17 cellular contexts compared by ENCODE assay signal in the genomic region with DNA sequence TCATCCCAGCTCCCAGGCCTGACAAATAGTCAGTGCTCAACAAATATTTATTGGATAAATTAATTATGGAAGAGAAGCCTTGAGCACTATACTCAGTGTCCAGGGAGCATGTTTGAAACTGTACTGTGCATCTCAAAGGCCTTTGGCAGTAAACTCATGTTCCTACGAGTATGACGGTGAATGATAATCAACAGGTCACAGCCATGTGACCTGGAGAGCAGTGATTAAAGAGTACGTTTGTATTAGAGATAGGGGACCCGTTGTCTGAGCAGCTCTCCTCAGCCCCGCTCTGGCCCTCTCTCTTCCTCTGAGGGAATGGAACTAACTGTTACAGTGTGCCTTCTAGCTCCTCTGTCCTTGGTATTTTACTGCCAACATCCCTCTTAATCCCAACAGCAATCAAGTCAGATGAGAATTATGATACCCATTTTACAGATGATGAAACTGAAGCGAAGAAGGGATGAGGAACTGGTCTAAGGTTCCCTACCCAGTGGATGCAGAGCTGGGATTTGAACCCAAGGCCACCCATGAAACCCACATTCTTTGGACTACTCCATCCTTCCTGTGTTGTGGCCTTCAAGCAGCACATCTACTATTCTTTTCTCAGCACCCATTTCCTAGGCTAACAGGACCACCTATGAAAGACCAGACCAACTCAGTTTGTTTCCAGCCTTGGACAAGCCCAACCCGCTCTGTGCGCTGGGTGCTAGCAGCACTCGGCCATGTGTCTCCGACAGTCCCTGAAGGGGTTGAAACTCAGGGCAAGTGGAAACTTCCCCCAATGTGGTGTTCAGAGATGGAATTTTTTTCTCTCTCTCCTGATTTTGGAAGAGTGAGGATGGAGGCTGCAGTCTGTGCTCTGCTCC. TPM values are rescaled to one million over a fixed set of nuclear protein-coding genes. Genes with fewer than 3 reads are reported as not detected.
DNase-seq lines count a peak whose midpoint lies in the region; ATAC-seq, FAIRE-seq and TF ChIP-seq lines count a peak whose summit lies in the region.
"Had no signal": no experiment of that assay in that cellular context is flagged by ENCODE, and none has a peak within 500 bp of the region (broad histone marks: within the 10 kb centered on the region; RNA-seq: fewer than 3 reads in every experiment).

No MANE protein-coding gene starts in this region.

- no peak for ATAC-seq in PC-3

- TF ChIP-seq CTCF in PC-3 (conservative IDR thresholded peaks at IDR 0.05; ENCODE audit: low read depth, low read length) (no peak), endothelial cell of umbilical vein (IDR thresholded peaks at IDR 0.05; ENCODE audit: extremely low read depth in 1 of 2, insufficient read depth in 1 of 2, low read depth in 1 of 2, low read length in 2 of 2) (no peak), nephron (IDR thresholded peaks at IDR 0.05; ENCODE audit: unreplicated experiment in 3 of 3) (no peak), vagina (IDR thresholded peaks at IDR 0.05) (no peak)

- H3K27ac Mint-ChIP-seq in nephron: peak overlapping the region; percentile 67 to 85 (median 84)
- H3K27ac Mint-ChIP-seq: B cell had no signal

- H2AFZ ChIP-seq in PC-3 (ENCODE audit: low read length) (no peak overlapping the region), endothelial cell of umbilical vein (ENCODE audit: low read depth, low read length) (no peak overlapping the region)

- no peaks in the 10 kb centered on the region for H3K36me3 Mint-ChIP-seq in nephron (ENCODE audit: low read depth)
- H3K36me3 Mint-ChIP-seq: IgD-negative memory B cell had no signal

- H3K36me3 ChIP-seq in PC-3 (ENCODE audit: low read depth, low read length): no peaks in the 10 kb centered on the region
- H3K36me3 ChIP-seq in endothelial cell of umbilical vein (ENCODE audit: control insufficient read depth in 2 of 2, extremely low read depth in 1 of 2, insufficient read depth in 2 of 2, low read length in 2 of 2): no peaks in the 10 kb centered on the region
- no peaks in the 10 kb centered on the region for H3K36me3 ChIP-seq in effector memory CD4-positive, alpha-beta T cell (ENCODE audit: control insufficient read depth, insufficient read depth, low read length)
- no peaks in the 10 kb centered on the region for H3K36me3 ChIP-seq in vagina
- H3K36me3 ChIP-seq: HAP-1 had no signal

- no peaks in the 10 kb centered on the region for H4K20me1 ChIP-seq in PC-3 (ENCODE audit: low read length)
- H4K20me1 ChIP-seq in endothelial cell of umbilical vein (replicated peaks; ENCODE audit: control insufficient read depth, extremely low read depth, insufficient read depth, low read length): no peaks in the 10 kb centered on the region

- peak overlapping the region; percentile 23; the same call in 1 of the 2 replicates for H3K27ac ChIP-seq in PC-3 (ENCODE audit: low read length)
- H3K27ac ChIP-seq in endothelial cell of umbilical vein (ENCODE audit: insufficient read depth, low read depth, low read length): peak overlapping the region; percentile 48
- no peak overlapping the region for H3K27ac ChIP-seq in effector memory CD4-positive, alpha-beta T cell (ENCODE audit: insufficient read depth, low read length, poor library complexity, severe bottlenecking)
- no peak overlapping the region for H3K27ac ChIP-seq in vagina

- peaks cover 3% of the 10 kb centered on the region for H3K27me3 Mint-ChIP-seq in nephron (ENCODE audit: low read depth)

- H3K4me3 Mint-ChIP-seq in nephron: no peak overlapping the region
- H3K4me3 Mint-ChIP-seq: B cell, IgD-negative memory B cell had no signal

- H3K4me3 ChIP-seq in PC-3 (ENCODE audit: low read length): no peak overlapping the region
- H3K4me3 ChIP-seq in endothelial cell of umbilical vein (replicated peaks in 1 of 3; ENCODE audit: insufficient read depth in 1 of 3, low read depth in 1 of 3, low read length in 3 of 3): no peak overlapping the region
- H3K4me3 ChIP-seq in effector memory CD4-positive, alpha-beta T cell (ENCODE audit: insufficient read depth, low read depth, low read length, poor library complexity, severe bottlenecking): no peak overlapping the region
- H3K4me3 ChIP-seq in vagina: no peak overlapping the region
- H3K4me3 ChIP-seq: HAP-1 had no signal

- H3K4me2 ChIP-seq in PC-3 (ENCODE audit: low read length): no peak overlapping the region
- H3K4me2 ChIP-seq in endothelial cell of umbilical vein (ENCODE audit: insufficient read depth, low read length): no peak overlapping the region

- H3K4me1 Mint-ChIP-seq in nephron: peaks cover 36% of the 10 kb centered on the region
- H3K4me1 Mint-ChIP-seq: IgD-negative memory B cell had no signal

- no peaks in the 10 kb centered on the region for H3K79me2 ChIP-seq in PC-3 (ENCODE audit: low read length)
- H3K79me2 ChIP-seq in endothelial cell of umbilical vein (ENCODE audit: control insufficient read depth, insufficient read depth, low read length): no peaks in the 10 kb centered on the region

- H3K4me1 ChIP-seq in PC-3 (ENCODE audit: insufficient read depth, low read length) (peaks cover 17% of the 10 kb centered on the region), endothelial cell of umbilical vein (ENCODE audit: control insufficient read depth, extremely low read depth, insufficient read depth, low read length) (peaks cover 47% of the 10 kb centered on the region), vagina (peaks cover 5% of the 10 kb centered on the region)
- H3K4me1 ChIP-seq in effector memory CD4-positive, alpha-beta T cell (ENCODE audit: control insufficient read depth, insufficient read depth, low read length, poor library complexity, severe bottlenecking): no peaks in the 10 kb centered on the region

- BruUV-seq in PC-3 (replicated peaks; lab: Mats Ljungman, UMichigan) (no TSS peak), endothelial cell of umbilical vein (replicated peaks; lab: Mats Ljungman, UMichigan) (no TSS peak)

- dilution Hi-C loops in endothelial cell of umbilical vein (cut with MboI; ENCODE audit: extremely low pct_ligation_motif_present, low sequenced_read_pairs): no loop called here

- H3K9me3 ChIP-seq in PC-3 (ENCODE audit: low read length) (no peaks in the 10 kb centered on the region), endothelial cell of umbilical vein (replicated peaks; ENCODE audit: control insufficient read depth, insufficient read depth, low read length) (no peaks in the 10 kb centered on the region), vagina (no peaks in the 10 kb centered on the region)
- no peaks in the 10 kb centered on the region for H3K9me3 ChIP-seq in effector memory CD4-positive, alpha-beta T cell (ENCODE audit: control insufficient read depth, low read length)
- H3K9me3 ChIP-seq: HAP-1 had no signal

- H3K9ac ChIP-seq in PC-3 (ENCODE audit: low read length): no peak overlapping the region
- peak overlapping the region; percentile 47 for H3K9ac ChIP-seq in endothelial cell of umbilical vein (replicated peaks; ENCODE audit: extremely low read depth, insufficient read depth, low read length)

- H3F3A ChIP-seq in PC-3 (ENCODE audit: low read length, unreplicated experiment): no peaks in the 10 kb centered on the region

- H3K9me2 ChIP-seq in PC-3 (replicated peaks; ENCODE audit: low read length): no peaks in the 10 kb centered on the region

- no peak for TF ChIP-seq POLR2A in endothelial cell of umbilical vein (IDR thresholded peaks at IDR 0.05; ENCODE audit: low read depth, low read length)
- TF ChIP-seq POLR2A in vagina (IDR thresholded peaks at IDR 0.05): no peak

- H3K27me3 ChIP-seq in PC-3 (ENCODE audit: low read length) (no peaks in the 10 kb centered on the region), endothelial cell of umbilical vein (ENCODE audit: control insufficient read depth in 2 of 2, insufficient read depth in 2 of 2, low read length in 2 of 2) (no peaks in the 10 kb centered on the region), vagina (no peaks in the 10 kb centered on the region)
- H3K27me3 ChIP-seq in effector memory CD4-positive, alpha-beta T cell (replicated peaks; ENCODE audit: control insufficient read depth, insufficient read depth, low read length, poor library complexity, severe bottlenecking): no peaks in the 10 kb centered on the region

- intact Hi-C loops in PC-3 (cut with micrococcal nuclease) (no loop called here), endothelial cell of umbilical vein (cut with micrococcal nuclease) (loop anchor here (1.0 kb wide), 2 partner anchors 39 to 67 kb away; no protein-coding TSS in a partner anchor), vagina (cut with DNase I) (no loop called here)

- FAIRE-seq in endothelial cell of umbilical vein (lab: Jason Lieb, UNC): no peak

- no peaks in the 10 kb centered on the region for H3K9me1 ChIP-seq in endothelial cell of umbilical vein (replicated peaks; ENCODE audit: control insufficient read depth, extremely low read depth, insufficient read depth, low read length)

- CTCF ChIA-PET in PC-3 (lab: Charles Lee): no interaction called here
- CTCF ChIA-PET in endothelial cell of umbilical vein (lab: Charles Lee): interaction anchor here (1.0 to 1.8 kb wide), 5 partner anchors 9 to 259 kb away, joined by 3 to 9 read pairs (median 4); partner anchors contain the start of gene SPRY4

- POLR2A ChIA-PET in PC-3 (lab: Charles Lee; ENCODE audit: unreplicated experiment) (no interaction called here), endothelial cell of umbilical vein (lab: Charles Lee) (no interaction called here)

- H3K9me3 Mint-ChIP-seq in nephron: no peaks in the 10 kb centered on the region

- DNase-seq in ELF-1 (ENCODE audit: low read depth, low spot score) (peak; percentile 46), PC-3 (no peak), endothelial cell of umbilical vein (ENCODE audit: low read depth, low spot score) (no peak), vagina (ENCODE audit: extremely low spot score in 2 of 2) (no peak), NCI-H2196 (lab: John Stamatoyannopoulos, UW; ENCODE audit: unreplicated experiment) (no peak)
- DNase-seq in effector memory CD4-positive, alpha-beta T cell: no peak
- DNase-seq in stimulated activated CD4-positive, alpha-beta T cell treated with anti-CD3 and anti-CD28 coated beads, Interleukin-2, amount 100 ng/mL, for 24 hours: no peak
- DNase-seq: DMS 273 treated with DMSO at 0.1 percent for 48 hours, EL, NCI-H1436 treated with DMSO at 0.1 percent for 48 hours, NCI-H226, NCI-H526 treated with DMSO at 0.1 percent for 48 hours had no signal

TF ChIP-seq in endothelial cell of umbilical vein, 7 proteins besides CTCF, POLR2A, EP300 and RAD21 (continues in another document):
- TF ChIP-seq JUN (IDR thresholded peaks at IDR 0.05; ENCODE audit: borderline replicate concordance, insufficient read depth, insufficient read length, low read depth) (no peak), POLR2AphosphoS5 (IDR thresholded peaks at IDR 0.05; ENCODE audit: insufficient read depth, low read depth, low read length) (no peak)

RNA-seq across cellular contexts. Expression of gene SPRY4, which starts 34.9 kb away (rescaled TPM):
- total RNA-seq in PC-3 (2014; rRNA removed) (32.1 and 38.4 TPM in 2 replicates), endothelial cell of umbilical vein (33.9 and 49.5 TPM in 2 replicates), vagina (13.5 TPM)
- 9.3 and 11.0 TPM in 2 replicates for polyA plus RNA-seq in endothelial cell of umbilical vein
- 5.0 and 5.8 TPM in 2 replicates for polyA plus RNA-seq in endothelial cell of umbilical vein (2011; cell fraction: cytosol; rRNA removed)
- 25.1 and 30.8 TPM in 2 replicates for polyA plus RNA-seq in endothelial cell of umbilical vein (2011; cell fraction: nucleus; rRNA removed)
- polyA plus RNA-seq in endothelial cell of umbilical vein (2012): 13.8 TPM in 2 replicates
- polyA minus RNA-seq in endothelial cell of umbilical vein: 26.3 and 27.7 TPM in 2 replicates
- not detected for polyA minus RNA-seq in endothelial cell of umbilical vein (2011; cell fraction: cytosol; rRNA and poly(A)+ RNA removed)
- polyA minus RNA-seq in endothelial cell of umbilical vein (2011; cell fraction: nucleus; rRNA and poly(A)+ RNA removed): 36.6 and 53.5 TPM in 2 replicates
- total RNA-seq: B cell, OCI-LY7 had no signal
- polyA plus RNA-seq: IgD-negative memory B cell had no signal

Comparison
In these comparisons a context has a peak if more than half of its experiments do, and no peak if none do; other contexts are left out.
1. H3K27ac ChIP-seq: peak in PC-3 (single experiment) and endothelial cell of umbilical vein (single experiment); none in effector memory CD4-positive, alpha-beta T cell (single experiment) and vagina (single experiment).